In genomic region chr12:107106241-107107025, GRCh38 we compare ENCODE assay signal across 28 cellular contexts.
"Had no signal": no experiment of that assay in that cellular context is flagged by ENCODE, and none has a peak within 500 bp of the region (broad histone marks: within the 10 kb centered on the region; RNA-seq: fewer than 3 reads in every experiment).

No MANE protein-coding gene starts in this region.

- H3K9me3 ChIP-seq: gastrocnemius medialis, heart left ventricle had no signal

- H3K4me1 ChIP-seq: foreskin keratinocyte, gastrocnemius medialis, heart left ventricle had no signal

- H3K4me3 ChIP-seq: coronary artery, dorsolateral prefrontal cortex, gastrocnemius medialis, heart left ventricle had no signal

- H3K27ac ChIP-seq: brain microvascular endothelial cell, coronary artery, dorsolateral prefrontal cortex, foreskin keratinocyte, gastrocnemius medialis, heart left ventricle, VCaP had no signal

- DNase-seq: activated CD4-positive, alpha-beta memory T cell treated with anti-CD3 and anti-CD28 coated beads, Interleukin-2, amount 10 ng/mL, durations not matched to agents 7 days and 5 days; activated CD4-positive, alpha-beta T cell treated with anti-CD3 and anti-CD28 coated beads for 1 hour; activated CD4-positive, alpha-beta T cell treated with anti-CD3 and anti-CD28 coated beads for 4 hours; activated CD4-positive, alpha-beta T cell treated with anti-CD3 and anti-CD28 coated beads, Interleukin-2, amount 10 ng/mL, durations not matched to agents 7 days and 5 days; activated CD4-positive, alpha-beta T cell treated with anti-CD3 and anti-CD28 coated beads, Interleukin-2, amount 50 U/mL, for 4 hours; activated CD8-positive, alpha-beta memory T cell treated with anti-CD3 and anti-CD28 coated beads, Interleukin-2, amount 50 U/mL, for 48 hours; activated gamma-delta T cell; activated naive CD4-positive, alpha-beta T cell; activated naive CD4-positive, alpha-beta T cell treated with anti-CD3 and anti-CD28 coated beads, Interleukin-2, amount 10 ng/mL, durations not matched to agents 7 days and 5 days; activated T-cell treated with anti-CD3 and anti-CD28 coated beads for 4 hours; activated T-cell treated with anti-CD3 and anti-CD28 coated beads, Interleukin-2, amount 50 U/mL, for 24 hours; activated T-cell treated with anti-CD3 and anti-CD28 coated beads, Interleukin-2, amount 50 U/mL, for 72 hours; amniotic stem cell; anterior cingulate cortex; brain microvascular endothelial cell; cerebellar nuclear complex; effector memory CD4-positive, alpha-beta T cell; endodermal cell; foreskin keratinocyte; gastrocnemius medialis; glutamatergic neuron; heart left ventricle; T-helper 2 cell had no signal

- ATAC-seq: activated T-cell treated with anti-CD3 and anti-CD28 coated beads, Interleukin-2, amount 50 U/mL, for 72 hours; esophagus mucosa; foreskin keratinocyte; gastrocnemius medialis; heart left ventricle; WTC11 had no signal

- H3K36me3 ChIP-seq: brain microvascular endothelial cell, gastrocnemius medialis, heart left ventricle had no signal
